In genomic region chr7:28607179-28607578, GRCh38 we compare ENCODE assay signal across 23 cellular contexts.
"Had no signal": no experiment of that assay in that cellular context is flagged by ENCODE, and none has a peak within 500 bp of the region (broad histone marks: within the 10 kb centered on the region; RNA-seq: fewer than 3 reads in every experiment).

No MANE protein-coding gene starts in this region.

- H3K4me3 ChIP-seq: cardiac muscle cell, heart right ventricle, ovary, prostate gland, thoracic aorta, upper lobe of left lung had no signal

- H3K9me3 ChIP-seq: heart right ventricle, neutrophil, ovary, prostate gland, thoracic aorta, upper lobe of left lung had no signal

- H3K36me3 ChIP-seq: cardiac muscle cell, heart right ventricle, neutrophil, ovary, prostate gland, thoracic aorta, upper lobe of left lung had no signal

- H3K4me1 ChIP-seq: prostate gland had no signal

- H3K27ac ChIP-seq: cardiac muscle cell, epithelial cell of prostate, heart right ventricle, neutrophil, ovary, prostate gland, thoracic aorta, upper lobe of left lung had no signal

- ATAC-seq: activated naive CD8-positive, alpha-beta T cell treated with anti-CD3 and anti-CD28 coated beads, Interleukin-2, amount 50 U/mL, for 24 hours; activated T-cell treated with anti-CD3 and anti-CD28 coated beads, Interleukin-2, amount 50 U/mL, for 72 hours; heart right ventricle; left cardiac atrium; WTC11 had no signal

- H3K27me3 ChIP-seq: cardiac muscle cell, heart right ventricle, ovary, upper lobe of left lung had no signal

- DNase-seq: activated CD8-positive, alpha-beta memory T cell treated with anti-CD3 and anti-CD28 coated beads, Interleukin-2, amount 50 U/mL, for 48 hours; activated effector memory CD4-positive, alpha-beta T cell treated with Interleukin-2 at 50 U/mL for 16 hours; activated naive CD4-positive, alpha-beta T cell treated with anti-CD3 and anti-CD28 coated beads, Interleukin-2, amount 10 ng/mL, durations not matched to agents 7 days and 5 days; activated naive CD8-positive, alpha-beta T cell treated with anti-CD3 and anti-CD28 coated beads, Interleukin-2, amount 50 U/mL, for 24 hours; activated T-cell treated with anti-CD3 and anti-CD28 coated beads, Interleukin-2, amount 50 U/mL, for 72 hours; cortex of kidney; heart right ventricle; islet precursor cell; left cardiac atrium; midbrain; natural killer cell; ovary; stimulated activated CD4-positive, alpha-beta T cell treated with anti-CD3 and anti-CD28 coated beads, Interleukin-2, amount 100 ng/mL, for 48 hours; stimulated activated CD8-positive, alpha-beta memory T cell treated with anti-CD3 and anti-CD28 coated beads, Interleukin-4, amount 100 ng/mL, for 48 hours; stimulated activated naive CD4-positive, alpha-beta T cell; T1000; upper lobe of left lung had no signal
